Comparison of ENCODE assay signal across 13 cellular contexts in the genomic region with DNA sequence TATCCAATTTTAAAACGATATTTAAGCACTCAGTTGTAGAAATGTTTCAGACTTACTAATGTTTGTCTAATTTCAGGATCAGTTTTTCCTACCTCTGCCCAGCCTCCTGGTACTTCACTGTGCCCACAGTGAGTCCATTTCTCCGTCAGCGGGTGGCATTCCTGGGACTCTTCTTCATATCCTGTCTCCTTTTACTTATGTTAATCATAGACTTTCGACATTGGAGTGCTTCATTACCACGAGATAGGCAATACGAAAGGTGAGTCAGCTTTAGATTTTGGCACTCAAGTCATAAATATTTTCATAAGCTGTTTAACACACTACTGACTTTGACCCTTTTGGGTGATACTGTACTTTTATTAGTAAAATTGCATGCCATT. TPM values are rescaled to one million over a fixed set of nuclear protein-coding genes. Genes with fewer than 3 reads are reported as not detected.
A peak's percentile ranks its signal among the peaks of the same experiment; 100 is the strongest.
DNase-seq lines count a peak whose midpoint lies in the region; ATAC-seq and TF ChIP-seq lines count a peak whose summit lies in the region.
"Had no signal": no experiment of that assay in that cellular context is flagged by ENCODE, and none has a peak within 500 bp of the region (broad histone marks: within the 10 kb centered on the region; RNA-seq: fewer than 3 reads in every experiment).

No MANE protein-coding gene starts in this region.

- intact Hi-C loops in sciatic nerve (cut with DNase I) = loop anchor here (5.0 kb wide), 1 partner anchor 1914 kb away; no protein-coding TSS in a partner anchor
- intact Hi-C loops in left lung (cut with DNase I) = no loop called here

- no peak overlapping the region for H3K4me3 ChIP-seq in Loucy (ENCODE audit: low read length, poor library complexity, severe bottlenecking)
- H3K4me3 ChIP-seq in brain microvascular endothelial cell (ENCODE audit: low read depth, low read length) = peak overlapping the region; percentile 28
- no peak overlapping the region for H3K4me3 ChIP-seq in kidney epithelial cell (ENCODE audit: low read depth, low read length)
- H3K4me3 ChIP-seq in left lung = no peak overlapping the region
- H3K4me3 ChIP-seq: ascending aorta had no signal

- H2AFZ ChIP-seq in Loucy (ENCODE audit: low read length) = no peak overlapping the region

- no peaks in the 10 kb centered on the region for H3K79me2 ChIP-seq in Loucy (ENCODE audit: insufficient read depth, low read length)

- peak overlapping the region; percentile 15 for H3K4me2 ChIP-seq in Loucy (ENCODE audit: low read depth, low read length, poor library complexity, severe bottlenecking)

- H3F3A ChIP-seq in Loucy (ENCODE audit: low read depth) = peaks cover 5% of the 10 kb centered on the region; the same call in 1 of the 2 replicates

- TF ChIP-seq CTCF in Loucy (conservative IDR thresholded peaks at IDR 0.05; ENCODE audit: low read length) (no peak), brain microvascular endothelial cell (IDR thresholded peaks at IDR 0.05; ENCODE audit: low read depth, low read length, missing control alignments) (no peak), kidney epithelial cell (IDR thresholded peaks at IDR 0.05; ENCODE audit: insufficient read depth, low read length, poor library complexity, severe bottlenecking) (no peak), left lung (IDR thresholded peaks at IDR 0.05) (no peak)

- in situ Hi-C loops in brain microvascular endothelial cell (cut with HindIII; ENCODE audit: low pct_ligation_motif_present, low sequenced_read_pairs) = no loop called here

- H3K27me3 ChIP-seq in Loucy (ENCODE audit: insufficient read depth, low read length, poor library complexity, severe bottlenecking) (peaks cover 3% of the 10 kb centered on the region), brain microvascular endothelial cell (replicated peaks) (no peaks in the 10 kb centered on the region), kidney epithelial cell (ENCODE audit: control insufficient read depth, insufficient read depth, low read length) (no peaks in the 10 kb centered on the region), left lung (no peaks in the 10 kb centered on the region)
- H3K27me3 ChIP-seq: ascending aorta had no signal

- H3K36me3 ChIP-seq in Loucy (ENCODE audit: insufficient read depth, low read length) (no peaks in the 10 kb centered on the region), brain microvascular endothelial cell (replicated peaks) (peaks cover 10% of the 10 kb centered on the region), kidney epithelial cell (ENCODE audit: control insufficient read depth, insufficient read depth, low read length) (no peaks in the 10 kb centered on the region), left lung (peaks cover 0 to 35% of the 10 kb centered on the region in 2 donors)

- H3K9me3 ChIP-seq in Loucy (ENCODE audit: insufficient read depth, low read depth, low read length) = no peaks in the 10 kb centered on the region
- H3K9me3 ChIP-seq in left lung = no peaks in the 10 kb centered on the region
- H3K9me3 ChIP-seq: ascending aorta had no signal

- no peaks in the 10 kb centered on the region for H4K20me1 ChIP-seq in Loucy (ENCODE audit: insufficient read depth, low read length, poor library complexity, severe bottlenecking)

- H3K27ac ChIP-seq in brain microvascular endothelial cell = peak overlapping the region; percentile 88
- H3K27ac ChIP-seq in left lung = no peak overlapping the region
- H3K27ac ChIP-seq: ascending aorta had no signal

- no peaks in the 10 kb centered on the region for H3K9me2 ChIP-seq in Loucy (replicated peaks; ENCODE audit: low read depth, low read length)

- ATAC-seq in HG03565 (IDR thresholded peaks at IDR 0.05; ENCODE audit: unreplicated experiment) (no peak), sciatic nerve (no peak), left lung (no peak)
- ATAC-seq: Right ventricle myocardium inferior had no signal

- no peak overlapping the region for H3K9ac ChIP-seq in Loucy (ENCODE audit: low read depth, low read length, poor library complexity, severe bottlenecking)

- H3K4me1 ChIP-seq in Loucy (ENCODE audit: insufficient read depth, low read length, poor library complexity, severe bottlenecking) (peaks cover 23% of the 10 kb centered on the region), left lung (peaks cover 6 to 47% of the 10 kb centered on the region in 2 donors)

- DNase-seq in AG08395 (ENCODE audit: low spot score) (peak; percentile 81), brain microvascular endothelial cell (peak; percentile 78), kidney epithelial cell (ENCODE audit: low read depth) (peak; percentile 58), NCI-H146 (lab: John Stamatoyannopoulos, UW) (no peak), sciatic nerve (ENCODE audit: low spot score) (no peak), left lung (no peak)
- DNase-seq: activated CD4-positive, alpha-beta T cell treated with anti-CD3 and anti-CD28 coated beads, Interleukin-2, amount 50 U/mL, for 48 hours; NCI-H1436; retina had no signal

RNA-seq across cellular contexts. Expression of a gene that starts 2.1 kb away (rescaled TPM):
- 27.7 and 29.1 TPM in 2 replicates for total RNA-seq in kidney epithelial cell
- 4.9 TPM for total RNA-seq in sciatic nerve
- total RNA-seq in left lung = 10 to 100 TPM; 16.6 to 17.1 TPM

RNA-seq across cellular contexts. Expression of a gene that starts 41.1 kb away (rescaled TPM):
- total RNA-seq in kidney epithelial cell (7.9 and 8.1 TPM in 2 replicates), sciatic nerve (53.9 TPM), left lung (10 to 100 TPM; 32.5 to 55.8 TPM)

Comparison
In these comparisons a context has a peak if more than half of its experiments do, and no peak if none do; other contexts are left out.
1. DNase-seq: peak in AG08395 (single experiment), brain microvascular endothelial cell (single experiment) and kidney epithelial cell (single experiment); none in NCI-H146 (single experiment), sciatic nerve (single experiment) and left lung (0 of 2).